21 cellular contexts compared by ENCODE assay signal in genomic region chr1:173210716-173211231, GRCh38.
"Had no signal": no experiment of that assay in that cellular context is flagged by ENCODE, and none has a peak within 500 bp of the region (broad histone marks: within the 10 kb centered on the region; RNA-seq: fewer than 3 reads in every experiment).

No MANE protein-coding gene starts in this region.

- H3K36me3 Mint-ChIP-seq: naive B cell had no signal

- H3K36me3 ChIP-seq: thoracic aorta had no signal

- H3K27ac Mint-ChIP-seq: activated CD4-positive, alpha-beta memory T cell treated with anti-CD3 and anti-CD28 coated beads, Interleukin-2, amount 10 ng/mL, durations not matched to agents 7 days and 5 days; activated CD4-positive, alpha-beta T cell treated with anti-CD3 and anti-CD28 coated beads for 36 hours; activated naive CD4-positive, alpha-beta T cell treated with anti-CD3 and anti-CD28 coated beads, Interleukin-2, amount 10 ng/mL, durations not matched to agents 7 days and 5 days; activated T-cell treated with anti-CD3 and anti-CD28 coated beads, Interleukin-2, amount 50 U/mL, for 72 hours had no signal

- ATAC-seq: activated CD4-positive, alpha-beta T cell treated with anti-CD3 and anti-CD28 coated beads for 36 hours; activated T-cell treated with anti-CD3 and anti-CD28 coated beads, Interleukin-2, amount 50 U/mL, for 72 hours; sciatic nerve had no signal

- H3K27ac ChIP-seq: thoracic aorta had no signal

- H3K4me3 Mint-ChIP-seq: activated B cell treated with CpG ODN at 0.5 μM for 24 hours; activated CD4-positive, alpha-beta memory T cell treated with anti-CD3 and anti-CD28 coated beads, Interleukin-2, amount 10 ng/mL, durations not matched to agents 7 days and 5 days; activated CD4-positive, alpha-beta T cell treated with anti-CD3 and anti-CD28 coated beads for 36 hours; activated naive CD4-positive, alpha-beta T cell treated with anti-CD3 and anti-CD28 coated beads, Interleukin-2, amount 10 ng/mL, durations not matched to agents 7 days and 5 days; activated T-cell treated with anti-CD3 and anti-CD28 coated beads, Interleukin-2, amount 50 U/mL, for 72 hours; naive B cell; neural crest cell had no signal

- H3K27me3 Mint-ChIP-seq: activated B cell treated with CpG ODN at 0.5 μM for 24 hours, naive B cell had no signal

- H3K4me2 ChIP-seq: smooth muscle cell had no signal

- H3K4me3 ChIP-seq: smooth muscle cell, thoracic aorta had no signal

- H3K9me3 Mint-ChIP-seq: activated B cell treated with CpG ODN at 0.5 μM for 24 hours; activated CD4-positive, alpha-beta memory T cell treated with anti-CD3 and anti-CD28 coated beads, Interleukin-2, amount 10 ng/mL, durations not matched to agents 7 days and 5 days; activated naive CD4-positive, alpha-beta T cell treated with anti-CD3 and anti-CD28 coated beads, Interleukin-2, amount 10 ng/mL, durations not matched to agents 7 days and 5 days; activated T-cell treated with anti-CD3 and anti-CD28 coated beads, Interleukin-2, amount 50 U/mL, for 72 hours; naive B cell had no signal

- DNase-seq: activated B cell treated with CpG ODN at 0.5 μM for 24 hours; activated CD4-positive, alpha-beta memory T cell treated with anti-CD3 and anti-CD28 coated beads, Interleukin-2, amount 10 ng/mL, durations not matched to agents 7 days and 5 days; activated CD4-positive, alpha-beta T cell treated with anti-CD3 and anti-CD28 coated beads for 36 hours; activated effector memory CD4-positive, alpha-beta T cell treated with Interleukin-2 at 50 U/mL for 16 hours; activated naive CD4-positive, alpha-beta T cell treated with anti-CD3 and anti-CD28 coated beads, Interleukin-2, amount 10 ng/mL, durations not matched to agents 7 days and 5 days; activated T-cell treated with anti-CD3 and anti-CD28 coated beads, Interleukin-2, amount 50 U/mL, for 72 hours; amygdala; cerebellar nuclear complex; effector CD4-positive, alpha-beta T cell; erythroblast; foreskin fibroblast; mesenchymal stem cell; naive B cell; stimulated activated CD4-positive, alpha-beta T cell treated with anti-CD3 and anti-CD28 coated beads, Interleukin-2, amount 100 ng/mL, for 48 hours; stimulated activated CD8-positive, alpha-beta memory T cell treated with anti-CD3 and anti-CD28 coated beads, Interleukin-4, amount 100 ng/mL, for 48 hours; stimulated activated naive CD4-positive, alpha-beta T cell; T1000 had no signal

- H3K9me3 ChIP-seq: thoracic aorta had no signal
